ENCODE assay signal across 1 cellular context in the genomic region with DNA sequence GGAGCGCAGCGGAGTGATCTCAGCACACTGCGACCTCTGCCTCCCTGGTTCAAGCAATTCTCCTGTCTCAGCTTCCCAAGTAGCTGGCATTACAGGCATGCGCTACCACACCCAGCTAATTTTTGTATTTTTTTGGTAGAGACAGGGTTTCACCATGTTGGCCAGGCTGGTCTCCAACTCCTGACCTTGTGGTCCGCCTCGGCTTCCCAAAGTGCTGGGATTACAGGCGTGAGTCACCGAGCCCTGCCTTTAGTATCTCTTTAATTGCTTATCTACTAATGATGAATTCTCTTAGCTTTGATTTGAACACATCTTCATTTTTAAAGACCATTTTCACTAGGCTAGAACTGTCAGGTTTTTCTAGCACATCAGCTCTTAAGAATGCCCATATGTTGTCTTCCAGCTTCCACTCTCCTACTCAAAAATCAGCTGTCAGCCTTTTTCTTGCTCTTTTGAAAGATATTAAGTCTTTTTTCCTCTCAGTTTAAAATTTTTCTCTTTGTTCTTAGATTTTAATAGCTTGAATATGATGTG.
TF ChIP-seq lines count a peak whose summit lies in the region.

No MANE protein-coding gene starts in this region.

TF ChIP-seq in GM23338, 12 proteins besides CTCF, POLR2A, EP300 and RAD21:
- TF ChIP-seq POLR2AphosphoS5 (IDR thresholded peaks at IDR 0.05; ENCODE audit: low read depth) (no peak), STAT1 (IDR thresholded peaks at IDR 0.05; ENCODE audit: unreplicated experiment) (no peak), JUNB (IDR thresholded peaks at IDR 0.05; ENCODE audit: unreplicated experiment) (no peak), EZH2 (IDR thresholded peaks at IDR 0.05; ENCODE audit: low read depth, unreplicated experiment) (no peak), CREB1 (CRISPR knock-in tag; IDR thresholded peaks at IDR 0.05; ENCODE audit: low read depth) (no peak), NANOG (IDR thresholded peaks at IDR 0.05; ENCODE audit: borderline replicate concordance) (no peak), ZNF331 (CRISPR knock-in tag; IDR thresholded peaks at IDR 0.05; ENCODE audit: low read depth) (no peak), EZH2phosphoT487 (IDR thresholded peaks at IDR 0.05; ENCODE audit: unreplicated experiment) (no peak), ZNF114 (CRISPR knock-in tag; IDR thresholded peaks at IDR 0.05) (no peak), REST (IDR thresholded peaks at IDR 0.05; ENCODE audit: unreplicated experiment) (no peak), ZNF462 (CRISPR knock-in tag; IDR thresholded peaks at IDR 0.05) (no peak), ETS1 (IDR thresholded peaks at IDR 0.05) (no peak)
